24 cellular contexts compared by ENCODE assay signal in genomic region chr20:43015566-43015965, GRCh38.
"Had no signal": no experiment of that assay in that cellular context is flagged by ENCODE, and none has a peak within 500 bp of the region (broad histone marks: within the 10 kb centered on the region; RNA-seq: fewer than 3 reads in every experiment).

No MANE protein-coding gene starts in this region.

- H3K36me3 ChIP-seq: left lung, lower lobe of right lung, neural progenitor cell, neutrophil, right atrium auricular region, right lobe of liver, suprapubic skin, thoracic aorta, tibial artery, upper lobe of right lung had no signal

- ATAC-seq: left colon; left lung; lower lobe of right lung; natural killer cell; right lobe of liver; stimulated activated naive B cell treated with anti-CD40 and anti-IgM and Interleukin-4, amounts not matched to agents 10 μg/mL and 1 μg/mL and 100 μg/mL, for 72 hours; stimulated activated naive CD8-positive, alpha-beta T cell treated with anti-CD3 and anti-CD28 coated beads, Interleukin-15, Interleukin-2, amounts not matched to agents 100 U/mL and 50 U/mL, for 24 hours had no signal

- H2AFZ ChIP-seq: neural progenitor cell had no signal

- H3K4me1 ChIP-seq: left lung, lower lobe of right lung, neural progenitor cell, right atrium auricular region, right lobe of liver, suprapubic skin, tibial artery, upper lobe of right lung had no signal

- H3K4me3 ChIP-seq: left lung, lower lobe of right lung, neural progenitor cell, right atrium auricular region, right lobe of liver, smooth muscle cell, suprapubic skin, thoracic aorta, tibial artery, upper lobe of right lung had no signal

- H3K9me3 ChIP-seq: left lung, lower lobe of right lung, neutrophil, right atrium auricular region, right lobe of liver, suprapubic skin, thoracic aorta, tibial artery, upper lobe of right lung had no signal

- H3K27ac ChIP-seq: left lung, lower lobe of right lung, neural progenitor cell, neutrophil, right atrium auricular region, right lobe of liver, suprapubic skin, thoracic aorta, tibial artery, upper lobe of right lung had no signal

- H3K4me2 ChIP-seq: neural progenitor cell, smooth muscle cell had no signal

- DNase-seq: hippocampal formation; kidney glomerular epithelial cell; left colon; left lung; lower lobe of right lung; mesendoderm; naive B cell; natural killer cell; nephron progenitor cell; occipital lobe; right lobe of liver; stimulated activated CD4-positive, alpha-beta T cell treated with anti-CD3 and anti-CD28 coated beads, Interleukin-1b, Interleukin-23, amount 100 ng/mL, for 48 hours; stimulated activated CD4-positive, alpha-beta T cell treated with anti-CD3 and anti-CD28 coated beads, Interleukin-2, amount 100 ng/mL, for 48 hours; stimulated activated naive B cell treated with anti-CD40 and anti-IgM and Interleukin-4, amounts not matched to agents 10 μg/mL and 1 μg/mL and 100 μg/mL, for 72 hours; stimulated activated naive CD8-positive, alpha-beta T cell treated with anti-CD3 and anti-CD28 coated beads, Interleukin-15, Interleukin-2, amounts not matched to agents 100 U/mL and 50 U/mL, for 24 hours; tibial artery; trophoblast cell; upper lobe of right lung had no signal

- H3K27me3 ChIP-seq: neural progenitor cell, neutrophil, right atrium auricular region, right lobe of liver, suprapubic skin, tibial artery, upper lobe of right lung had no signal

- H3K9ac ChIP-seq: neural progenitor cell had no signal
